In the genomic region with DNA sequence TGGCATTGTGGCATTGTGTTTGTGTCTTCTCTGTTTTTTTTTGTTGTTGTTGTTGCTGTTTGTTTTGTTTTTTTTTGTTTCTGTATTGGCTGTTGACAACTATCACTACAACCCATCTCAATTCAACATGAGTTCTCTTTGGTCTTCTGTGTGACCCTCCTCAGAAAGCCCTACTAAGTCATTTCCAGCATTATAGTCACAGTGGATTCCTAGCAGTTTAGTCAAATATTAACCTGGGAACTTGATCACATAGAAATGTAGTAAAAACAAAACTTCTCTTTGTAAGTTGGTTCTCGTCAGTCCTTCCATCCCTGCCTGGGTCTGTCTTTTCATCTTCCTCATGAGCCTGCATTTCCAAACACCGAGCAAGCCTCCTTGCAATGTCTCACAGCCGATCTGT, we compare ENCODE assay signal across 20 cellular contexts. TPM values are rescaled to one million over a fixed set of nuclear protein-coding genes. Genes with fewer than 3 reads are reported as not detected.
DNase-seq lines count a peak whose midpoint lies in the region; ATAC-seq, FAIRE-seq and TF ChIP-seq lines count a peak whose summit lies in the region.
"Had no signal": no experiment of that assay in that cellular context is flagged by ENCODE, and none has a peak within 500 bp of the region (broad histone marks: within the 10 kb centered on the region; RNA-seq: fewer than 3 reads in every experiment).

No MANE protein-coding gene starts in this region.

- no peak overlapping the region for H3K4me3 ChIP-seq in A549
- H3K4me3 ChIP-seq in HepG2 (replicated peaks in 1 of 3; ENCODE audit: insufficient read depth in 1 of 3, low read depth in 2 of 3, low read length in 3 of 3): no peak overlapping the region; a peak in 1 of 6 replicates
- H3K4me3 ChIP-seq in tibial nerve: no peak overlapping the region
- H3K4me3 ChIP-seq: BLaER1 treated with 17β-estradiol and CSF1 and Interleukin-3, amounts not matched to agents 10 nM and 100 nM had no signal

- FAIRE-seq in A549 (lab: Jason Lieb, UNC) (no peak), HepG2 (lab: Jason Lieb, UNC) (peak; percentile 60)
- FAIRE-seq: D721Med had no signal

- H2AFZ ChIP-seq in HepG2 (ENCODE audit: low read length): no peak overlapping the region

- WGBS in A549 (ENCODE audit: missing lambda C conversion rate): 55% methylated on average over 3 of the region's 3 CpGs
- WGBS in HepG2 (ENCODE audit: low lambda C conversion rate): 13% methylated on average over 3 of the region's 3 CpGs
- WGBS in tibial nerve, 2 donors: 78 to 84% methylated on average over 3 of the region's 3 CpGs

- no peak for ATAC-seq in A549
- ATAC-seq in HepG2: peak; percentile 86
- ATAC-seq: CD8-positive, alpha-beta T cell had no signal

- no peak for TF ChIP-seq EP300 in A549 (IDR thresholded peaks at IDR 0.05)
- peak in 1 of 2 experiments; percentile 78; a peak in 1 of 4 replicates for TF ChIP-seq EP300 in HepG2 (IDR thresholded peaks at IDR 0.05; ENCODE audit: low read depth in 2 of 2, low read length in 2 of 2)
- TF ChIP-seq EP300 in HepG2 (CRISPR knock-in tag; IDR thresholded peaks at IDR 0.05; ENCODE audit: borderline replicate concordance): no peak
- no peak for TF ChIP-seq EP300 in tibial nerve (IDR thresholded peaks at IDR 0.05)

- H3K4me2 ChIP-seq in A549: peak overlapping the region; percentile 15; the same call in 1 of the 3 replicates
- H3K4me2 ChIP-seq in HepG2 (ENCODE audit: low read depth, low read length): peak overlapping the region; percentile 38
- H3K4me2 ChIP-seq: BLaER1 treated with 17β-estradiol and CSF1 and Interleukin-3, amounts not matched to agents 10 nM and 100 nM had no signal

- POLR2A ChIA-PET in activated CD4-positive, alpha-beta memory T cell treated with anti-CD3 and anti-CD28 coated beads for 36 hours (lab: Charles Lee): no interaction called here
- POLR2A ChIA-PET in activated CD4-positive, alpha-beta memory T cell treated with anti-CD3 and anti-CD28 coated beads, Interleukin-2, amount 10 ng/mL, durations not matched to agents 7 days and 5 days (lab: Charles Lee): no interaction called here
- POLR2A ChIA-PET in A549 (lab: Yijun Ruan, JAX): no interaction called here
- POLR2A ChIA-PET in HepG2 (lab: Yijun Ruan, JAX): interaction anchor here (1.0 to 2.6 kb wide), 3 partner anchors 15 to 17 kb away, joined by 4 to 9 read pairs (median 5); partner anchors contain the start of gene SLC17A2

- H3K27me3 ChIP-seq in HepG2 (ENCODE audit: control insufficient read depth in 1 of 2, insufficient read depth in 2 of 2, low read length in 2 of 2) (no peaks in the 10 kb centered on the region), tibial nerve (no peaks in the 10 kb centered on the region)
- H3K27me3 ChIP-seq: BLaER1 treated with 17β-estradiol and CSF1 and Interleukin-3, amounts not matched to agents 10 nM and 100 nM had no signal

- no peak for TF ChIP-seq POLR2A in A549 (IDR thresholded peaks at IDR 0.05; ENCODE audit: low read length)
- peak in 1 of 2 experiments; percentile 24; a peak in 1 of 4 replicates for TF ChIP-seq POLR2A in HepG2 (IDR thresholded peaks at IDR 0.05; ENCODE audit: insufficient read depth in 1 of 2, low read depth in 2 of 2, low read length in 2 of 2)
- TF ChIP-seq POLR2A in tibial nerve (IDR thresholded peaks at IDR 0.05): no peak

- H3K9me3 ChIP-seq in A549: no peaks in the 10 kb centered on the region
- H3K9me3 ChIP-seq in HepG2 (ENCODE audit: low read length): no peaks in the 10 kb centered on the region
- no peaks in the 10 kb centered on the region for H3K9me3 ChIP-seq in tibial nerve
- H3K9me3 ChIP-seq: BLaER1 treated with 17β-estradiol and CSF1 and Interleukin-3, amounts not matched to agents 10 nM and 100 nM had no signal

- H3K4me1 Mint-ChIP-seq in activated CD4-positive, alpha-beta memory T cell treated with anti-CD3 and anti-CD28 coated beads for 36 hours (ENCODE audit: low read depth): peaks cover 52% of the 10 kb centered on the region
- peaks cover 6% of the 10 kb centered on the region for H3K4me1 Mint-ChIP-seq in activated CD4-positive, alpha-beta memory T cell treated with anti-CD3 and anti-CD28 coated beads, Interleukin-2, amount 10 ng/mL, durations not matched to agents 7 days and 5 days

- no peak for TF ChIP-seq CTCF in A549 (IDR thresholded peaks at IDR 0.05)
- no peak for TF ChIP-seq CTCF in HepG2 (CRISPR knock-in tag; IDR thresholded peaks at IDR 0.05)
- TF ChIP-seq CTCF in tibial nerve (IDR thresholded peaks at IDR 0.05): no peak

- H3K9me3 Mint-ChIP-seq in activated CD4-positive, alpha-beta memory T cell treated with anti-CD3 and anti-CD28 coated beads for 36 hours: peaks cover 5% of the 10 kb centered on the region
- H3K9me3 Mint-ChIP-seq in activated CD4-positive, alpha-beta memory T cell treated with anti-CD3 and anti-CD28 coated beads, Interleukin-2, amount 10 ng/mL, durations not matched to agents 7 days and 5 days: peaks cover 8% of the 10 kb centered on the region
- H3K9me3 Mint-ChIP-seq: CD8-positive, alpha-beta T cell had no signal

- intact Hi-C loops in activated CD4-positive, alpha-beta memory T cell treated with anti-CD3 and anti-CD28 coated beads for 36 hours (cut with micrococcal nuclease): loop anchor here (5.0 kb wide), 2 partner anchors 34 to 49 kb away; partner anchors contain the start of gene TRIM38
- intact Hi-C loops in HepG2 (cut with micrococcal nuclease; ENCODE audit: unreplicated experiment): loop anchor here (1.0 to 5.0 kb wide), 3 partner anchors 16 to 271 kb away; no protein-coding TSS in a partner anchor

- H4K20me1 ChIP-seq in HepG2 (ENCODE audit: insufficient read depth, low read length): no peaks in the 10 kb centered on the region
- H4K20me1 ChIP-seq: BLaER1 treated with 17β-estradiol and CSF1 and Interleukin-3, amounts not matched to agents 10 nM and 100 nM had no signal

- CTCF ChIA-PET in activated CD4-positive, alpha-beta memory T cell treated with anti-CD3 and anti-CD28 coated beads for 36 hours (lab: Charles Lee): no interaction called here
- CTCF ChIA-PET in activated CD4-positive, alpha-beta memory T cell treated with anti-CD3 and anti-CD28 coated beads, Interleukin-2, amount 10 ng/mL, durations not matched to agents 7 days and 5 days (lab: Charles Lee): no interaction called here
- CTCF ChIA-PET in A549 (lab: Yijun Ruan, JAX) (no interaction called here), HepG2 (lab: Yijun Ruan, JAX; ENCODE audit: low intra/inter-chr PET ratio, low total read pairs) (no interaction called here)

- peaks cover 5% of the 10 kb centered on the region for H3K36me3 Mint-ChIP-seq in activated CD4-positive, alpha-beta memory T cell treated with anti-CD3 and anti-CD28 coated beads for 36 hours
- no peaks in the 10 kb centered on the region for H3K36me3 Mint-ChIP-seq in activated CD4-positive, alpha-beta memory T cell treated with anti-CD3 and anti-CD28 coated beads, Interleukin-2, amount 10 ng/mL, durations not matched to agents 7 days and 5 days (ENCODE audit: low read depth)
- H3K36me3 Mint-ChIP-seq: CD8-positive, alpha-beta T cell had no signal

- BruUV-seq in HepG2 (replicated peaks; lab: Mats Ljungman, UMichigan): no TSS peak

- no peak overlapping the region for H3K4me3 Mint-ChIP-seq in activated CD4-positive, alpha-beta memory T cell treated with anti-CD3 and anti-CD28 coated beads for 36 hours
- no peak overlapping the region for H3K4me3 Mint-ChIP-seq in activated CD4-positive, alpha-beta memory T cell treated with anti-CD3 and anti-CD28 coated beads, Interleukin-2, amount 10 ng/mL, durations not matched to agents 7 days and 5 days
- H3K4me3 Mint-ChIP-seq: CD8-positive, alpha-beta T cell had no signal

- peak; percentile 35 for DNase-seq in activated CD4-positive, alpha-beta memory T cell treated with anti-CD3 and anti-CD28 coated beads for 36 hours
- DNase-seq in activated CD4-positive, alpha-beta memory T cell treated with anti-CD3 and anti-CD28 coated beads, Interleukin-2, amount 10 ng/mL, durations not matched to agents 7 days and 5 days: no peak
- DNase-seq in A549 (ENCODE audit: low read depth in 1 of 2, low spot score in 1 of 2) (no peak), HuH-7 (ENCODE audit: low spot score) (peak; percentile 30), HepG2 (ENCODE audit: low spot score) (peak; percentile 83), tibial nerve (ENCODE audit: low spot score in 2 of 2) (no peak), UCSD-AML1 (lab: John Stamatoyannopoulos, UW; ENCODE audit: unreplicated experiment) (no peak)
- DNase-seq: CD8-positive, alpha-beta T cell; DMS79 treated with DMSO at 0.1 percent for 48 hours; NCI-H1417; NCI-H187; NCI-H2227 treated with DMSO at 0.1 percent for 48 hours; NCI-H510A treated with DMSO at 0.1 percent for 48 hours; NCI-H82; RPMI8226; SHP77 treated with DMSO at 0.1 percent for 48 hours had no signal

- H3K27ac ChIP-seq in A549: no peak overlapping the region
- H3K27ac ChIP-seq in HepG2 (ENCODE audit: extremely low read length, insufficient read depth, low read length): peak overlapping the region; percentile 62
- no peak overlapping the region for H3K27ac ChIP-seq in tibial nerve
- H3K27ac ChIP-seq: BLaER1 treated with 17β-estradiol and CSF1 and Interleukin-3, amounts not matched to agents 10 nM and 100 nM had no signal

- H3K27me3 Mint-ChIP-seq in activated CD4-positive, alpha-beta memory T cell treated with anti-CD3 and anti-CD28 coated beads for 36 hours: no peaks in the 10 kb centered on the region
- H3K27me3 Mint-ChIP-seq in activated CD4-positive, alpha-beta memory T cell treated with anti-CD3 and anti-CD28 coated beads, Interleukin-2, amount 10 ng/mL, durations not matched to agents 7 days and 5 days: no peaks in the 10 kb centered on the region

- no peaks in the 10 kb centered on the region for H3K79me2 ChIP-seq in HepG2 (ENCODE audit: insufficient read depth, low read length)

- peaks cover 2 to 19% of the 10 kb centered on the region in 2 experiments; a peak in 3 of 5 replicates for H3K36me3 ChIP-seq in HepG2 (replicated peaks in 1 of 2; ENCODE audit: control insufficient read depth in 1 of 2, insufficient read depth in 2 of 2, low read length in 2 of 2)
- H3K36me3 ChIP-seq in tibial nerve: no peaks in the 10 kb centered on the region
- H3K36me3 ChIP-seq: BLaER1 treated with 17β-estradiol and CSF1 and Interleukin-3, amounts not matched to agents 10 nM and 100 nM had no signal

- in situ Hi-C loops in HepG2 (cut with HindIII; ENCODE audit: extremely low pct_ligation_motif_present, low pct_unique_long_range_greater_than_20kb): no loop called here

- TF ChIP-seq RAD21 in A549 (conservative IDR thresholded peaks at IDR 0.05 in 1 of 2, IDR thresholded peaks at IDR 0.05 in 1 of 2) (no peak), HepG2 (CRISPR knock-in tag; IDR thresholded peaks at IDR 0.05) (no peak)

- H3K9ac ChIP-seq in HepG2 (ENCODE audit: insufficient read depth, low read depth, low read length): peak overlapping the region; percentile 29; the same call in 1 of the 2 replicates
- H3K9ac ChIP-seq: BLaER1 treated with 17β-estradiol and CSF1 and Interleukin-3, amounts not matched to agents 10 nM and 100 nM had no signal

- H3K27ac Mint-ChIP-seq in activated CD4-positive, alpha-beta memory T cell treated with anti-CD3 and anti-CD28 coated beads for 36 hours: peak overlapping the region; percentile 65
- H3K27ac Mint-ChIP-seq in activated CD4-positive, alpha-beta memory T cell treated with anti-CD3 and anti-CD28 coated beads, Interleukin-2, amount 10 ng/mL, durations not matched to agents 7 days and 5 days: no peak overlapping the region
- H3K27ac Mint-ChIP-seq: CD8-positive, alpha-beta T cell had no signal

- H3K4me1 ChIP-seq in A549 (peaks cover 21% of the 10 kb centered on the region; the same call in 2 of the 3 replicates), HepG2 (ENCODE audit: insufficient read depth, low read length) (peaks cover 58% of the 10 kb centered on the region), tibial nerve (no peaks in the 10 kb centered on the region)

RNA-seq across cellular contexts. Expression of gene SLC17A2, which starts 16.8 kb away (rescaled TPM):
- not detected for total RNA-seq in activated CD4-positive, alpha-beta memory T cell treated with anti-CD3 and anti-CD28 coated beads for 36 hours
- total RNA-seq in activated CD4-positive, alpha-beta memory T cell treated with anti-CD3 and anti-CD28 coated beads, Interleukin-2, amount 10 ng/mL, durations not matched to agents 7 days and 5 days: not detected
- polyA plus RNA-seq in A549 (2011; rRNA removed): not detected in 2 replicates
- not detected in 2 replicates for polyA plus RNA-seq in A549 (2012; cell fraction: cytosol; rRNA removed)
- not detected in 2 replicates for polyA plus RNA-seq in A549 (2012; cell fraction: nucleus; rRNA removed)
- polyA plus RNA-seq in A549 (2017; fragmentation: RNase III; extraction: RNeasy Plus Mini Kit Qiagen cat#74134 plus additional on column Dnase treatment): not detected in 3 replicates
- polyA minus RNA-seq in A549 (2011; rRNA and poly(A)+ RNA removed): not detected in 2 replicates
- 7.0 and 11.2 TPM in 2 replicates for total RNA-seq in HepG2 (2016; rRNA removed; fragmentation: Illumina TruSeq; extraction: Trizol)
- total RNA-seq in HepG2 (2016; cell fraction: cytosol; rRNA removed; fragmentation: Illumina TruSeq; extraction: Trizol; ENCODE audit: low read depth): 2.2 and 2.7 TPM in 2 replicates
- total RNA-seq in HepG2 (2016; cell fraction: insoluble cytoplasmic fraction; rRNA removed; fragmentation: Illumina TruSeq; extraction: Trizol): 9.2 and 10.7 TPM in 2 replicates
- total RNA-seq in HepG2 (2016; cell fraction: membrane; rRNA removed; fragmentation: Illumina TruSeq; extraction: Trizol): 5.8 and 6.7 TPM in 2 replicates
- 9.4 and 10.7 TPM in 2 replicates for total RNA-seq in HepG2 (2016; cell fraction: nucleus; rRNA removed; fragmentation: Illumina TruSeq; extraction: Trizol)
- 32.4 and 46.4 TPM in 2 replicates for polyA plus RNA-seq in HepG2 (2011; rRNA removed)
- polyA plus RNA-seq in HepG2 (2011; cell fraction: cytosol; rRNA removed): 25.3 and 48.3 TPM in 2 replicates
- polyA plus RNA-seq in HepG2 (2011; cell fraction: nucleus; rRNA removed): 27.5 and 41.5 TPM in 2 replicates
- polyA plus RNA-seq in HepG2 (2012): 29.6 and 59.7 TPM in 2 replicates
- 0.93 and 0.97 TPM in 2 replicates for polyA plus RNA-seq in HepG2 (2016; cell fraction: cytosol; fragmentation: Illumina TruSeq; extraction: Trizol; ENCODE audit: low read depth)
- 6.3 and 7.7 TPM in 2 replicates for polyA plus RNA-seq in HepG2 (2016; cell fraction: insoluble cytoplasmic fraction; fragmentation: Illumina TruSeq; extraction: Trizol; ENCODE audit: low read depth)
- polyA plus RNA-seq in HepG2 (2016; cell fraction: membrane; fragmentation: Illumina TruSeq; extraction: Trizol; ENCODE audit: low read depth): 2.5 and 2.7 TPM in 2 replicates
- 13.0 and 13.3 TPM in 2 replicates for polyA plus RNA-seq in HepG2 (2016; cell fraction: nucleus; fragmentation: Illumina TruSeq; extraction: Trizol; ENCODE audit: insufficient read depth, low read depth)
- 42.4 TPM in 1 of 2 replicates, not detected in the other for polyA minus RNA-seq in HepG2 (2011; rRNA and poly(A)+ RNA removed; ENCODE audit: low replicate concordance)
- polyA minus RNA-seq in HepG2 (2011; cell fraction: cytosol; rRNA and poly(A)+ RNA removed): 14.6 and 22.0 TPM in 2 replicates
- 23.2 and 41.0 TPM in 2 replicates for polyA minus RNA-seq in HepG2 (2011; cell fraction: nucleus; rRNA and poly(A)+ RNA removed)
- not detected for total RNA-seq in tibial nerve
- total RNA-seq: CD8-positive, alpha-beta T cell; H4; M059J had no signal

RNA-seq across cellular contexts. Expression of gene SLC17A3, which starts 39.7 kb away (rescaled TPM):
- total RNA-seq in activated CD4-positive, alpha-beta memory T cell treated with anti-CD3 and anti-CD28 coated beads for 36 hours: under 1 TPM in 1 of 2 experiments, not detected in 1; 0.43 TPM
- under 1 TPM; 0.15 to 0.96 TPM for total RNA-seq in activated CD4-positive, alpha-beta memory T cell treated with anti-CD3 and anti-CD28 coated beads, Interleukin-2, amount 10 ng/mL, durations not matched to agents 7 days and 5 days
- polyA plus RNA-seq in A549 (2011; rRNA removed) (7.5 and 9.0 TPM in 2 replicates), A549 (2017; fragmentation: RNase III; extraction: RNeasy Plus Mini Kit Qiagen cat#74134 plus additional on column Dnase treatment) (3.8 to 5.3 TPM (median 4.4 TPM) in 3 replicates), HepG2 (2011; rRNA removed) (0.08 and 0.11 TPM in 2 replicates)
- polyA plus RNA-seq in A549 (2012; cell fraction: cytosol; rRNA removed): 0.82 and 0.89 TPM in 2 replicates
- 2.6 and 3.3 TPM in 2 replicates for polyA plus RNA-seq in A549 (2012; cell fraction: nucleus; rRNA removed)
- polyA minus RNA-seq in A549 (2011; rRNA and poly(A)+ RNA removed): 2.9 and 4.3 TPM in 2 replicates
- total RNA-seq in HepG2 (2016; rRNA removed; fragmentation: Illumina TruSeq; extraction: Trizol) (0.09 TPM in 1 of 2 replicates, not detected in the other), tibial nerve (not detected)
- total RNA-seq in HepG2 (2016; cell fraction: cytosol; rRNA removed; fragmentation: Illumina TruSeq; extraction: Trizol; ENCODE audit: low read depth): not detected in 2 replicates
- not detected in 2 replicates for total RNA-seq in HepG2 (2016; cell fraction: insoluble cytoplasmic fraction; rRNA removed; fragmentation: Illumina TruSeq; extraction: Trizol)
- total RNA-seq in HepG2 (2016; cell fraction: membrane; rRNA removed; fragmentation: Illumina TruSeq; extraction: Trizol): not detected in 2 replicates
- not detected in 2 replicates for total RNA-seq in HepG2 (2016; cell fraction: nucleus; rRNA removed; fragmentation: Illumina TruSeq; extraction: Trizol)
- 0.05 TPM in 1 of 2 replicates, not detected in the other for polyA plus RNA-seq in HepG2 (2011; cell fraction: cytosol; rRNA removed)
- 0.48 and 0.58 TPM in 2 replicates for polyA plus RNA-seq in HepG2 (2011; cell fraction: nucleus; rRNA removed)
- polyA plus RNA-seq in HepG2 (2012): 0.60 and 2.0 TPM in 2 replicates
- not detected in 2 replicates for polyA plus RNA-seq in HepG2 (2016; cell fraction: cytosol; fragmentation: Illumina TruSeq; extraction: Trizol; ENCODE audit: low read depth)
- polyA plus RNA-seq in HepG2 (2016; cell fraction: insoluble cytoplasmic fraction; fragmentation: Illumina TruSeq; extraction: Trizol; ENCODE audit: low read depth): not detected in 2 replicates
- not detected in 2 replicates for polyA plus RNA-seq in HepG2 (2016; cell fraction: membrane; fragmentation: Illumina TruSeq; extraction: Trizol; ENCODE audit: low read depth)
- polyA plus RNA-seq in HepG2 (2016; cell fraction: nucleus; fragmentation: Illumina TruSeq; extraction: Trizol; ENCODE audit: insufficient read depth, low read depth): not detected in 2 replicates
- polyA minus RNA-seq in HepG2 (2011; rRNA and poly(A)+ RNA removed; ENCODE audit: low replicate concordance): not detected in 2 replicates
- not detected in 2 replicates for polyA minus RNA-seq in HepG2 (2011; cell fraction: cytosol; rRNA and poly(A)+ RNA removed)
- polyA minus RNA-seq in HepG2 (2011; cell fraction: nucleus; rRNA and poly(A)+ RNA removed): not detected in 2 replicates
- total RNA-seq: M059J had no signal

RNA-seq across cellular contexts. Expression of gene TRIM38, which starts 48.9 kb away (rescaled TPM):
- 10 to 100 TPM; 29.5 to 30.8 TPM for total RNA-seq in activated CD4-positive, alpha-beta memory T cell treated with anti-CD3 and anti-CD28 coated beads for 36 hours
- total RNA-seq in activated CD4-positive, alpha-beta memory T cell treated with anti-CD3 and anti-CD28 coated beads, Interleukin-2, amount 10 ng/mL, durations not matched to agents 7 days and 5 days: 10 to 100 TPM; 32.6 to 33.5 TPM
- polyA plus RNA-seq in A549 (2011; rRNA removed): 3.4 and 3.8 TPM in 2 replicates
- polyA plus RNA-seq in A549 (2012; cell fraction: cytosol; rRNA removed): 0.58 and 0.62 TPM in 2 replicates
- 0.56 and 1.0 TPM in 2 replicates for polyA plus RNA-seq in A549 (2012; cell fraction: nucleus; rRNA removed)
- 1.5 to 2.0 TPM (median 1.7 TPM) in 3 replicates for polyA plus RNA-seq in A549 (2017; fragmentation: RNase III; extraction: RNeasy Plus Mini Kit Qiagen cat#74134 plus additional on column Dnase treatment)
- 3.2 and 3.6 TPM in 2 replicates for polyA minus RNA-seq in A549 (2011; rRNA and poly(A)+ RNA removed)
- total RNA-seq in HepG2 (2016; rRNA removed; fragmentation: Illumina TruSeq; extraction: Trizol): 2.5 and 3.6 TPM in 2 replicates
- total RNA-seq in HepG2 (2016; cell fraction: cytosol; rRNA removed; fragmentation: Illumina TruSeq; extraction: Trizol; ENCODE audit: low read depth): 0.40 and 0.44 TPM in 2 replicates
- 2.6 and 3.4 TPM in 2 replicates for total RNA-seq in HepG2 (2016; cell fraction: insoluble cytoplasmic fraction; rRNA removed; fragmentation: Illumina TruSeq; extraction: Trizol)
- 1.1 TPM in 2 replicates for total RNA-seq in HepG2 (2016; cell fraction: membrane; rRNA removed; fragmentation: Illumina TruSeq; extraction: Trizol)
- total RNA-seq in HepG2 (2016; cell fraction: nucleus; rRNA removed; fragmentation: Illumina TruSeq; extraction: Trizol): 3.4 TPM in 2 replicates
- 3.1 and 3.7 TPM in 2 replicates for polyA plus RNA-seq in HepG2 (2011; rRNA removed)
- polyA plus RNA-seq in HepG2 (2011; cell fraction: cytosol; rRNA removed): 1.1 and 1.8 TPM in 2 replicates
- polyA plus RNA-seq in HepG2 (2011; cell fraction: nucleus; rRNA removed): 4.0 and 5.6 TPM in 2 replicates
- 2.3 and 2.9 TPM in 2 replicates for polyA plus RNA-seq in HepG2 (2012)
- 0.16 and 0.17 TPM in 2 replicates for polyA plus RNA-seq in HepG2 (2016; cell fraction: cytosol; fragmentation: Illumina TruSeq; extraction: Trizol; ENCODE audit: low read depth)
- 2.1 and 2.5 TPM in 2 replicates for polyA plus RNA-seq in HepG2 (2016; cell fraction: insoluble cytoplasmic fraction; fragmentation: Illumina TruSeq; extraction: Trizol; ENCODE audit: low read depth)
- 0.42 and 0.45 TPM in 2 replicates for polyA plus RNA-seq in HepG2 (2016; cell fraction: membrane; fragmentation: Illumina TruSeq; extraction: Trizol; ENCODE audit: low read depth)
- polyA plus RNA-seq in HepG2 (2016; cell fraction: nucleus; fragmentation: Illumina TruSeq; extraction: Trizol; ENCODE audit: insufficient read depth, low read depth): 4.1 and 4.8 TPM in 2 replicates
- polyA minus RNA-seq in HepG2 (2011; rRNA and poly(A)+ RNA removed; ENCODE audit: low replicate concordance): 2.6 and 4.4 TPM in 2 replicates
- 1.8 and 2.8 TPM in 2 replicates for polyA minus RNA-seq in HepG2 (2011; cell fraction: cytosol; rRNA and poly(A)+ RNA removed)
- polyA minus RNA-seq in HepG2 (2011; cell fraction: nucleus; rRNA and poly(A)+ RNA removed): 8.8 and 11.1 TPM in 2 replicates
- 10 to 100 TPM in 2 of 4 donors, 1 to 10 TPM in 2; 8.8 to 12.2 (median 9.5) TPM for total RNA-seq in tibial nerve

Comparison
In these comparisons a context has a peak if more than half of its experiments do, and no peak if none do; other contexts are left out.
1. DNase-seq: peak in activated CD4-positive, alpha-beta memory T cell treated with anti-CD3 and anti-CD28 coated beads for 36 hours (single experiment), HuH-7 (single experiment) and HepG2 (single experiment); none in activated CD4-positive, alpha-beta memory T cell treated with anti-CD3 and anti-CD28 coated beads, Interleukin-2, amount 10 ng/mL, durations not matched to agents 7 days and 5 days (single experiment), A549 (0 of 2), tibial nerve (0 of 2) and UCSD-AML1 (single experiment).